In genomic region chr12:95216704-95217376, GRCh38 we compare ENCODE assay signal across 8 cellular contexts. TPM values are rescaled to one million over a fixed set of nuclear protein-coding genes. Genes with fewer than 3 reads are reported as not detected.
DNase-seq lines count a peak whose midpoint lies in the region; ATAC-seq and TF ChIP-seq lines count a peak whose summit lies in the region.

No MANE protein-coding gene starts in this region.

- no peaks in the 10 kb centered on the region for H3K27me3 ChIP-seq in A673 (replicated peaks; ENCODE audit: insufficient read depth, low read depth, low read length, poor library complexity)
- no peaks in the 10 kb centered on the region for H3K27me3 ChIP-seq in mesenchymal stem cell (ENCODE audit: control insufficient read depth in 1 of 2, insufficient read depth in 1 of 2, low read length in 2 of 2)

- no peak for TF ChIP-seq CTCF in A673 (conservative IDR thresholded peaks at IDR 0.05; ENCODE audit: low read depth, low read length)
- TF ChIP-seq CTCF in choroid plexus epithelial cell (conservative IDR thresholded peaks at IDR 0.05; ENCODE audit: low read depth, low read length): no peak

- under 1% methylated on average over 45 of the region's 45 CpGs for WGBS in mesenchymal stem cell
- WGBS in urinary bladder: under 1% methylated on average over 45 of the region's 45 CpGs

- H2AK5ac ChIP-seq in mesenchymal stem cell (ENCODE audit: low read length, severe bottlenecking): no peak overlapping the region

- H2AFZ ChIP-seq in mesenchymal stem cell (ENCODE audit: low read depth, low read length): peak overlapping the region; percentile 78

- H3K4ac ChIP-seq in mesenchymal stem cell (ENCODE audit: low read depth in 1 of 2, low read length in 2 of 2): peak overlapping the region in 1 of 2 experiments; percentile 11

- H3K9ac ChIP-seq in mesenchymal stem cell (ENCODE audit: low read length): peak overlapping the region; percentile 91

- no peak overlapping the region for H4K91ac ChIP-seq in mesenchymal stem cell (ENCODE audit: low read length)

- CTCF ChIA-PET in A673 (lab: Charles Lee): no interaction called here

- H3K36me3 ChIP-seq in A673 (ENCODE audit: insufficient read depth, low read length, poor library complexity, severe bottlenecking): no peaks in the 10 kb centered on the region
- no peaks in the 10 kb centered on the region for H3K36me3 ChIP-seq in mesenchymal stem cell (ENCODE audit: control insufficient read depth in 1 of 2, insufficient read depth in 2 of 2, low read depth in 1 of 2, low read length in 2 of 2)
- no peaks in the 10 kb centered on the region for H3K36me3 ChIP-seq in urinary bladder (ENCODE audit: insufficient read depth)

- H3K4me1 ChIP-seq in A673 (ENCODE audit: insufficient read depth, low read length, poor library complexity, severe bottlenecking): peaks cover 14% of the 10 kb centered on the region
- H3K4me1 ChIP-seq in mesenchymal stem cell (ENCODE audit: control insufficient read depth, insufficient read depth, low read depth, low read length): peaks cover 8% of the 10 kb centered on the region
- no peaks in the 10 kb centered on the region for H3K4me1 ChIP-seq in urinary bladder (ENCODE audit: insufficient read depth)

- H3K27ac ChIP-seq in A673 (ENCODE audit: low read depth, low read length, poor library complexity, severe bottlenecking): peak overlapping the region; percentile 90
- peak overlapping the region; percentile 95 for H3K27ac ChIP-seq in mesenchymal stem cell (ENCODE audit: low read length, poor library complexity, severe bottlenecking)
- H3K27ac ChIP-seq in urinary bladder (ENCODE audit: low read depth): peak overlapping the region; percentile 88

- peak overlapping the region; percentile 67 to 72 for H3K18ac ChIP-seq in mesenchymal stem cell (ENCODE audit: low read depth in 1 of 2, low read length in 2 of 2)

- no peak overlapping the region for H2BK15ac ChIP-seq in mesenchymal stem cell (ENCODE audit: low read depth, poor library complexity, severe bottlenecking)

- no peak overlapping the region for H2BK12ac ChIP-seq in mesenchymal stem cell (ENCODE audit: low read length in 2 of 2)

- intact Hi-C loops in A673 (cut with micrococcal nuclease; ENCODE audit: unreplicated experiment): loop anchor here (2.0 to 5.0 kb wide), 3 partner anchors 85 to 260 kb away; no protein-coding TSS in a partner anchor

- H2BK120ac ChIP-seq in mesenchymal stem cell (ENCODE audit: low read depth, low read length): no peak overlapping the region

- no peak overlapping the region for H4K8ac ChIP-seq in mesenchymal stem cell (ENCODE audit: low read length)

- no peak overlapping the region for H3K23ac ChIP-seq in mesenchymal stem cell (ENCODE audit: low read length in 2 of 2)

- H3K14ac ChIP-seq in mesenchymal stem cell (ENCODE audit: low read length in 2 of 2): peak overlapping the region in 1 of 2 experiments; percentile 36

- no TSS peak for BruUV-seq in A673 (replicated peaks; lab: Mats Ljungman, UMichigan)

- peak overlapping the region; percentile 87 for H2BK5ac ChIP-seq in mesenchymal stem cell (ENCODE audit: low read depth, low read length, poor library complexity, severe bottlenecking)

- TF ChIP-seq POLR2A in GM18505 (IDR thresholded peaks at IDR 0.05; ENCODE audit: borderline replicate concordance, extremely low read depth, insufficient read depth, insufficient read length): no peak

- H3K9me3 ChIP-seq in A673 (ENCODE audit: low read depth, low read length, poor library complexity, severe bottlenecking) (no peaks in the 10 kb centered on the region), mesenchymal stem cell (ENCODE audit: control insufficient read depth, low read length) (no peaks in the 10 kb centered on the region)

- H3K79me1 ChIP-seq in mesenchymal stem cell (replicated peaks; ENCODE audit: low read length, poor library complexity, severe bottlenecking): no peaks in the 10 kb centered on the region

- ATAC-seq in GM18505 (IDR thresholded peaks at IDR 0.05; ENCODE audit: unreplicated experiment) (peak; percentile 20), HG02885 (IDR thresholded peaks at IDR 0.05; ENCODE audit: poor library complexity, unreplicated experiment) (peak; percentile 17)

- H3K4me3 ChIP-seq in A673 (ENCODE audit: low read depth, low read length, poor library complexity, severe bottlenecking): peak overlapping the region; percentile 76
- H3K4me3 ChIP-seq in choroid plexus epithelial cell (ENCODE audit: low read depth, low read length): peak overlapping the region; percentile 83
- H3K4me3 ChIP-seq in mesenchymal stem cell (ENCODE audit: insufficient read depth in 1 of 2, low read depth in 1 of 2, low read length in 2 of 2): peak overlapping the region; percentile 72 to 86
- peak overlapping the region; percentile 60 for H3K4me3 ChIP-seq in urinary bladder (ENCODE audit: low read depth, low read length)

- no peak for DNase-seq in A673 (ENCODE audit: low spot score)
- DNase-seq in NCI-H82 (lab: John Stamatoyannopoulos, UW): peak; percentile 79
- peak; percentile 36 for DNase-seq in choroid plexus epithelial cell (ENCODE audit: low read depth)
- DNase-seq in mesenchymal stem cell: no peak
- no peak for DNase-seq in H4 (ENCODE audit: low spot score)

- POLR2A ChIA-PET in A673 (lab: Charles Lee; ENCODE audit: low non-redundant PET): interaction anchor here (0.7 to 1.1 kb wide), 2 partner anchors 16 to 29 kb away, joined by 4 read pairs; no protein-coding TSS in a partner anchor

- H3K4me2 ChIP-seq in mesenchymal stem cell (ENCODE audit: low read length, poor library complexity, severe bottlenecking): peak overlapping the region; percentile 18

RNA-seq across cellular contexts. Expression of gene FGD6, which starts 0.4 kb away (rescaled TPM):
- total RNA-seq in A673 (2021): 11.7 and 12.6 TPM in 2 replicates
- 3.5 TPM for polyA plus RNA-seq in mesenchymal stem cell (2013, experiment 1 of 2)
- polyA plus RNA-seq in mesenchymal stem cell (2013, experiment 2 of 2): 3.6 TPM
- 20.4 TPM for total RNA-seq in urinary bladder
- 3.7 TPM for polyA plus RNA-seq in urinary bladder
- total RNA-seq in H4 (2014; rRNA removed; shearing (Covaris generic)): 6.6 and 8.1 TPM in 2 replicates

RNA-seq across cellular contexts. Expression of gene VEZT, which starts 0.8 kb away (rescaled TPM):
- total RNA-seq in A673 (2021) (107 and 111 TPM in 2 replicates), urinary bladder (153 TPM)
- 67.5 TPM for polyA plus RNA-seq in mesenchymal stem cell (2013, experiment 1 of 2)
- 66.4 TPM for polyA plus RNA-seq in mesenchymal stem cell (2013, experiment 2 of 2)
- 39.0 TPM for polyA plus RNA-seq in urinary bladder
- 71.2 and 89.0 TPM in 2 replicates for total RNA-seq in H4 (2014; rRNA removed; shearing (Covaris generic))

Comparison
In these comparisons a context has a peak if more than half of its experiments do, and no peak if none do; other contexts are left out.
1. DNase-seq: peak in NCI-H82 (single experiment) and choroid plexus epithelial cell (single experiment); none in A673 (single experiment), mesenchymal stem cell (single experiment) and H4 (single experiment).
2. Peak in every context shown above with its lines, with median percentiles within 50 percentile points of each other: H3K27ac ChIP-seq and H3K4me3 ChIP-seq.